ENCODE assay signal across 18 cellular contexts in genomic region chr12:92468358-92469020, GRCh38.
DNase-seq lines count a peak whose midpoint lies in the region; ATAC-seq and TF ChIP-seq lines count a peak whose summit lies in the region.
"Had no signal": no experiment of that assay in that cellular context is flagged by ENCODE, and none has a peak within 500 bp of the region (broad histone marks: within the 10 kb centered on the region; RNA-seq: fewer than 3 reads in every experiment).

No MANE protein-coding gene starts in this region.

- peak overlapping the region; percentile 97 for H3K27ac ChIP-seq in MM.1S (ENCODE audit: low read length)
- peak overlapping the region; percentile 92 for H3K27ac ChIP-seq in parathyroid adenoma

- DNase-seq in GM12865 (ENCODE audit: low read depth) (peak; percentile 78), MM.1S (no peak), SW480 (ENCODE audit: low spot score) (peak; percentile 12)
- DNase-seq in stimulated activated CD4-positive, alpha-beta T cell treated with anti-CD3 and anti-CD28 coated beads, Interleukin-15, amount 100 ng/mL, for 24 hours, result no peak
- DNase-seq: activated CD4-positive, alpha-beta T cell treated with anti-CD3 and anti-CD28 coated beads, Interleukin-2, amount 10 ng/mL, durations not matched to agents 7 days and 5 days; activated T-cell treated with anti-CD3 and anti-CD28 coated beads, Interleukin-2, amount 50 U/mL, for 4 hours; anterior cingulate cortex; CD4-positive, alpha-beta T cell; hypothalamus; left cardiac atrium; natural killer cell; NCI-H1105; NCI-H69; stimulated activated CD4-positive, alpha-beta T cell treated with anti-CD3 and anti-CD28 coated beads, Interleukin-2, amount 100 ng/mL, for 24 hours; transverse colon had no signal

- H3K4me3 ChIP-seq in GM12865 (ENCODE audit: low read depth, low read length), result peak overlapping the region; percentile 70
- peak overlapping the region; percentile 54 for H3K4me3 ChIP-seq in MM.1S (ENCODE audit: low read length)
- H3K4me3 ChIP-seq in parathyroid adenoma (ENCODE audit: low read depth, low read length), result no peak overlapping the region
- H3K4me3 ChIP-seq: transverse colon had no signal

- H3K4me1 ChIP-seq in MM.1S (ENCODE audit: low read length) (peaks cover 82% of the 10 kb centered on the region), parathyroid adenoma (peaks cover 58% of the 10 kb centered on the region)

- peak overlapping the region; percentile 11; the same call in 1 of the 2 replicates for H2AFZ ChIP-seq in MM.1S (ENCODE audit: low read length)
- peak overlapping the region; percentile 76 for H2AFZ ChIP-seq in parathyroid adenoma

- H3K9me3 ChIP-seq in MM.1S (replicated peaks; ENCODE audit: insufficient read depth, low read length) (no peaks in the 10 kb centered on the region), parathyroid adenoma (ENCODE audit: control insufficient read depth, low read length) (no peaks in the 10 kb centered on the region)
- H3K9me3 ChIP-seq: transverse colon had no signal

- no peak for TF ChIP-seq CTCF in GM12865 (IDR thresholded peaks at IDR 0.05; ENCODE audit: insufficient read depth, low read depth, low read length, missing control alignments)
- TF ChIP-seq CTCF in MM.1S (IDR thresholded peaks at IDR 0.05; ENCODE audit: low read length), result no peak
- no peak for TF ChIP-seq CTCF in parathyroid adenoma (IDR thresholded peaks at IDR 0.05)

- peak overlapping the region; percentile 62; the same call in 1 of the 2 replicates for H3K9ac ChIP-seq in MM.1S (ENCODE audit: low read length)
- H3K9ac ChIP-seq in parathyroid adenoma, result no peak overlapping the region

- ATAC-seq in GM18858 (IDR thresholded peaks at IDR 0.05; ENCODE audit: unreplicated experiment), result no peak
- ATAC-seq in GM18517 (IDR thresholded peaks at IDR 0.05; ENCODE audit: unreplicated experiment), result no peak
- ATAC-seq: activated T-cell treated with anti-CD3 and anti-CD28 coated beads, Interleukin-2, amount 50 U/mL, for 4 hours; natural killer cell had no signal

- H3F3A ChIP-seq in MM.1S (ENCODE audit: insufficient read depth, low read length), result peaks cover 40% of the 10 kb centered on the region

- H4K20me1 ChIP-seq in MM.1S (ENCODE audit: insufficient read depth, low read length), result no peaks in the 10 kb centered on the region

- H3K36me3 ChIP-seq in MM.1S (replicated peaks; ENCODE audit: insufficient read depth, low read length) (no peaks in the 10 kb centered on the region), parathyroid adenoma (ENCODE audit: control insufficient read depth, insufficient read depth, low read length) (no peaks in the 10 kb centered on the region)
- H3K36me3 ChIP-seq: transverse colon had no signal

- H3K79me2 ChIP-seq in MM.1S (ENCODE audit: low read length), result no peaks in the 10 kb centered on the region
- no peaks in the 10 kb centered on the region for H3K79me2 ChIP-seq in parathyroid adenoma

- H3K27me3 ChIP-seq in MM.1S (replicated peaks; ENCODE audit: insufficient read depth, low read length) (no peaks in the 10 kb centered on the region), parathyroid adenoma (ENCODE audit: control insufficient read depth, insufficient read depth, low read length) (no peaks in the 10 kb centered on the region)
- H3K27me3 ChIP-seq: transverse colon had no signal

- H3K9me2 ChIP-seq in MM.1S (replicated peaks; ENCODE audit: insufficient read depth, low read length), result no peaks in the 10 kb centered on the region

- H3K4me2 ChIP-seq in MM.1S (ENCODE audit: low read depth, low read length) (peak overlapping the region; percentile 93), parathyroid adenoma (ENCODE audit: low read length) (no peak overlapping the region)

Comparison
In these comparisons a context has a peak if more than half of its experiments do, and no peak if none do; other contexts are left out.
1. DNase-seq: peak in GM12865 (single experiment) and SW480 (single experiment); none in MM.1S (single experiment) and stimulated activated CD4-positive, alpha-beta T cell treated with anti-CD3 and anti-CD28 coated beads, Interleukin-15, amount 100 ng/mL, for 24 hours (single experiment).